ENCODE assay signal across 9 cellular contexts in genomic region chr11:68837583-68838571, GRCh38. TPM values are rescaled to one million over a fixed set of nuclear protein-coding genes. Genes with fewer than 3 reads are reported as not detected.
DNase-seq lines count a peak whose midpoint lies in the region; ATAC-seq and TF ChIP-seq lines count a peak whose summit lies in the region.
"Had no signal": no experiment of that assay in that cellular context is flagged by ENCODE, and none has a peak within 500 bp of the region (broad histone marks: within the 10 kb centered on the region; RNA-seq: fewer than 3 reads in every experiment).

No MANE protein-coding gene starts in this region.

- TF ChIP-seq CTCF in right lobe of liver (IDR thresholded peaks at IDR 0.05) (no peak), thyroid gland (IDR thresholded peaks at IDR 0.05) (no peak)

- H3K9me3 ChIP-seq in right lobe of liver (no peaks in the 10 kb centered on the region), thyroid gland (no peaks in the 10 kb centered on the region)

- peaks cover 56% of the 10 kb centered on the region for H3K4me1 Mint-ChIP-seq in activated CD4-positive, alpha-beta T cell treated with anti-CD3 and anti-CD28 coated beads, Interleukin-2, amount 10 ng/mL, durations not matched to agents 7 days and 5 days
- H3K4me1 Mint-ChIP-seq in activated naive CD8-positive, alpha-beta T cell treated with anti-CD3 and anti-CD28 coated beads for 36 hours, result peaks cover 43% of the 10 kb centered on the region

- peaks cover 0 to 80% (median 27%) of the 10 kb centered on the region in 4 donors for H3K4me1 ChIP-seq in right lobe of liver
- H3K4me1 ChIP-seq in thyroid gland, result peaks cover 37 to 61% of the 10 kb centered on the region in 2 donors

- H3K36me3 Mint-ChIP-seq in activated CD4-positive, alpha-beta T cell treated with anti-CD3 and anti-CD28 coated beads, Interleukin-2, amount 10 ng/mL, durations not matched to agents 7 days and 5 days (ENCODE audit: low read depth), result peaks cover 4% of the 10 kb centered on the region
- no peaks in the 10 kb centered on the region for H3K36me3 Mint-ChIP-seq in activated naive CD8-positive, alpha-beta T cell treated with anti-CD3 and anti-CD28 coated beads for 36 hours

- peak overlapping the region; percentile 96 for H3K27ac Mint-ChIP-seq in activated CD4-positive, alpha-beta T cell treated with anti-CD3 and anti-CD28 coated beads, Interleukin-2, amount 10 ng/mL, durations not matched to agents 7 days and 5 days
- peak overlapping the region; percentile 42 for H3K27ac Mint-ChIP-seq in activated naive CD8-positive, alpha-beta T cell treated with anti-CD3 and anti-CD28 coated beads for 36 hours

- CTCF ChIA-PET in activated CD4-positive, alpha-beta T cell treated with anti-CD3 and anti-CD28 coated beads, Interleukin-2, amount 10 ng/mL, durations not matched to agents 7 days and 5 days (lab: Charles Lee), result no interaction called here

- ATAC-seq in right lobe of liver (peak; percentile 5 to 23 (median 7)), HG03457 (IDR thresholded peaks at IDR 0.05; ENCODE audit: unreplicated experiment) (no peak)

- intact Hi-C loops in right lobe of liver (cut with DNase I) (no loop called here), thyroid gland (cut with DNase I) (no loop called here)

- DNase-seq in activated CD4-positive, alpha-beta T cell treated with anti-CD3 and anti-CD28 coated beads, Interleukin-2, amount 10 ng/mL, durations not matched to agents 7 days and 5 days, result no peak
- DNase-seq in activated CD4-positive, alpha-beta T cell treated with anti-CD3 and anti-CD28 coated beads for 4 hours, result no peak
- no peak for DNase-seq in activated naive CD8-positive, alpha-beta T cell treated with anti-CD3 and anti-CD28 coated beads for 36 hours
- DNase-seq in right lobe of liver (peak; percentile 49 to 81 (median 79)), thyroid gland (peak in 1 of 2 donors; percentile 10), NCI-H226 (no peak), C1 segment of cervical spinal cord (lab: John Stamatoyannopoulos, UW) (no peak)
- DNase-seq: cortex of kidney had no signal

- H3K36me3 ChIP-seq in right lobe of liver (no peaks in the 10 kb centered on the region), thyroid gland (no peaks in the 10 kb centered on the region)

- no peaks in the 10 kb centered on the region for H3K27me3 ChIP-seq in right lobe of liver
- H3K27me3 ChIP-seq in thyroid gland, result no peaks in the 10 kb centered on the region

- no peaks in the 10 kb centered on the region for H3K27me3 Mint-ChIP-seq in activated CD4-positive, alpha-beta T cell treated with anti-CD3 and anti-CD28 coated beads, Interleukin-2, amount 10 ng/mL, durations not matched to agents 7 days and 5 days
- no peaks in the 10 kb centered on the region for H3K27me3 Mint-ChIP-seq in activated naive CD8-positive, alpha-beta T cell treated with anti-CD3 and anti-CD28 coated beads for 36 hours

- H3K4me3 Mint-ChIP-seq in activated CD4-positive, alpha-beta T cell treated with anti-CD3 and anti-CD28 coated beads, Interleukin-2, amount 10 ng/mL, durations not matched to agents 7 days and 5 days, result peak overlapping the region; percentile 84
- H3K4me3 Mint-ChIP-seq in activated naive CD8-positive, alpha-beta T cell treated with anti-CD3 and anti-CD28 coated beads for 36 hours, result peak overlapping the region; percentile 52

- WGBS in right lobe of liver (ENCODE audit: insufficient coverage, low coverage, low lambda C conversion rate, missing lambda C conversion rate), result 37% methylated on average over 13 of the region's 17 CpGs
- 76 to 81% methylated on average over 17 of the region's 17 CpGs for WGBS in thyroid gland, 2 donors

- H3K27ac ChIP-seq in right lobe of liver (peak overlapping the region; percentile 81 to 92 (median 87)), thyroid gland (peak overlapping the region; percentile 65 to 96 (median 94))

- TF ChIP-seq POLR2A in right lobe of liver (IDR thresholded peaks at IDR 0.05) (no peak), thyroid gland (IDR thresholded peaks at IDR 0.05) (no peak)

- no peaks in the 10 kb centered on the region for H3K9me3 Mint-ChIP-seq in activated CD4-positive, alpha-beta T cell treated with anti-CD3 and anti-CD28 coated beads, Interleukin-2, amount 10 ng/mL, durations not matched to agents 7 days and 5 days
- no peaks in the 10 kb centered on the region for H3K9me3 Mint-ChIP-seq in activated naive CD8-positive, alpha-beta T cell treated with anti-CD3 and anti-CD28 coated beads for 36 hours

- H3K4me3 ChIP-seq in right lobe of liver (peak overlapping the region in 2 of 3 donors; percentile 79 to 94), thyroid gland (replicated peaks in 1 of 3) (no peak overlapping the region)

- POLR2A ChIA-PET in activated CD4-positive, alpha-beta T cell treated with anti-CD3 and anti-CD28 coated beads, Interleukin-2, amount 10 ng/mL, durations not matched to agents 7 days and 5 days (lab: Charles Lee), result interaction anchor here (0.6 kb wide), 1 partner anchor 60 kb away, joined by 6 read pairs; no protein-coding TSS in a partner anchor

RNA-seq across cellular contexts. Expression of gene CPT1A, which starts 3.8 kb away (rescaled TPM):
- total RNA-seq in activated CD4-positive, alpha-beta T cell treated with anti-CD3 and anti-CD28 coated beads, Interleukin-2, amount 10 ng/mL, durations not matched to agents 7 days and 5 days, result 10 to 100 TPM; 66.3 to 69.9 TPM
- 10 to 100 TPM; 12.8 to 15.4 TPM for total RNA-seq in activated naive CD8-positive, alpha-beta T cell treated with anti-CD3 and anti-CD28 coated beads for 36 hours
- total RNA-seq in right lobe of liver, result 100 to 1,000 TPM in 3 of 6 experiments, 10 to 100 TPM in 3; 30.5 to 152 (median 90.8) TPM
- 10 to 100 TPM; 29.9 to 58.0 (median 43.8) TPM for total RNA-seq in thyroid gland

Comparison
In these comparisons a context has a peak if more than half of its experiments do, and no peak if none do; other contexts are left out.
1. DNase-seq: peak in right lobe of liver (3 of 3); none in activated CD4-positive, alpha-beta T cell treated with anti-CD3 and anti-CD28 coated beads, Interleukin-2, amount 10 ng/mL, durations not matched to agents 7 days and 5 days (single experiment), activated CD4-positive, alpha-beta T cell treated with anti-CD3 and anti-CD28 coated beads for 4 hours (0 of 2), activated naive CD8-positive, alpha-beta T cell treated with anti-CD3 and anti-CD28 coated beads for 36 hours (single experiment), NCI-H226 (single experiment) and C1 segment of cervical spinal cord (0 of 14).
2. H3K4me3 ChIP-seq: peak in right lobe of liver (2 of 3); none in thyroid gland (0 of 3).